In genomic region chr1:218518341-218518740, GRCh38 we compare ENCODE assay signal across 21 cellular contexts.
"Had no signal": no experiment of that assay in that cellular context is flagged by ENCODE, and none has a peak within 500 bp of the region (broad histone marks: within the 10 kb centered on the region; RNA-seq: fewer than 3 reads in every experiment).

No MANE protein-coding gene starts in this region.

- DNase-seq: cortex of kidney; hypothalamus; immature natural killer cell; islet precursor cell; left ventricle myocardium superior; lower lobe of right lung; naive thymus-derived CD8-positive, alpha-beta T cell; nephron progenitor cell; pancreas; retina; stimulated activated CD4-positive, alpha-beta T cell treated with anti-CD3 and anti-CD28 coated beads, Interleukin-4, amount 100 ng/mL, for 4 hours; stimulated activated naive CD8-positive, alpha-beta T cell treated with anti-CD3 and anti-CD28 coated beads, Interleukin-15, Interleukin-2, amounts not matched to agents 100 U/mL and 50 U/mL, for 24 hours; substantia nigra; testis; tibial artery; upper lobe of left lung had no signal

- ATAC-seq: left ventricle myocardium superior; lower lobe of right lung; naive thymus-derived CD8-positive, alpha-beta T cell; pancreas; sciatic nerve; stimulated activated memory B cell treated with anti-CD40 and anti-IgM and Interleukin-4, amounts not matched to agents 10 μg/mL and 1 μg/mL and 100 μg/mL, for 72 hours; stimulated activated naive CD8-positive, alpha-beta T cell treated with anti-CD3 and anti-CD28 coated beads, Interleukin-15, Interleukin-2, amounts not matched to agents 100 U/mL and 50 U/mL, for 24 hours had no signal

- FAIRE-seq: frontal cortex, pancreas, urothelium cell line had no signal

- H3K4me1 ChIP-seq: lower lobe of right lung, pancreas, testis, tibial artery, upper lobe of left lung had no signal

- H3K27me3 ChIP-seq: neutrophil, pancreas, testis, tibial artery, upper lobe of left lung had no signal

- H3K27ac ChIP-seq: lower lobe of right lung, neutrophil, pancreas, testis, tibial artery, upper lobe of left lung had no signal

- H3K4me3 ChIP-seq: lower lobe of right lung, pancreas, testis, tibial artery, upper lobe of left lung had no signal

- H3K9me3 ChIP-seq: lower lobe of right lung, neutrophil, pancreas, testis, tibial artery, upper lobe of left lung had no signal

- H3K36me3 ChIP-seq: lower lobe of right lung, neutrophil, pancreas, tibial artery, upper lobe of left lung had no signal
